12 cellular contexts compared by ENCODE assay signal in the genomic region with DNA sequence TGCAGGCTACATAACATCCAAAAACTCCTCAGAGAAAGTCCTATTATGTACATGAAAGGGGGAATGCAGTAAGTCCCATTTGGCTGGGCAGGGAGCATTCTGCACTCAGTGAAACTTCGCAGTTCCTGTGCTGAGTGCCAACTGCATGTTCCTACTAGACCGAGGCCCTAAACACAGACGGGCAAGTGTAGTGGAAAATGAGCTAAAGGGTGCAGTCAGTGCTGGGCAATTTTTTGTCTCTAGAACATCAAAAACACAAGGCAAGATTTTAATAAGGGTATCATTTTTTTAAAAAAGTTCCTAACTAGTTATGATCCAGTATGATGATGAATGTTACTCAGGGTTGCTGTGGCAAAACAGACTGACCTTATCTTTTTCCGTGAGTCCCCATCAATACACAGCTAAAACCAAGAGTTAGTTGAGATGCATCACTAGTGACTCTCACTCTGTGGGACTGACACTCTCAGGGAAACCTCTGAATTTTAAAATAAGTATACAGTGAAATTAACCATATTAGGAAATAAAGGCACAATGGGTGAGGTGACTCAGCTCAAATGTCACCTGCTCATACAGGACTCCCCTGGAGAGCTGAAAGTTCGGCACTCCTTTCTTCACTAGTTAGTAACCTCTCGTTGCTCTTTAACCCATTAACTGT.
DNase-seq lines count a peak whose midpoint lies in the region; ATAC-seq and TF ChIP-seq lines count a peak whose summit lies in the region.
"Had no signal": no experiment of that assay in that cellular context is flagged by ENCODE, and none has a peak within 500 bp of the region (broad histone marks: within the 10 kb centered on the region; RNA-seq: fewer than 3 reads in every experiment).

No MANE protein-coding gene starts in this region.

- CTCF ChIA-PET in activated CD4-positive, alpha-beta memory T cell treated with anti-CD3 and anti-CD28 coated beads for 36 hours (lab: Charles Lee) = interaction anchor here (0.6 to 2.7 kb wide), 9 partner anchors 9 to 99 kb away, joined by 3 to 14 read pairs (median 5); a partner anchor contains a TSS

- TF ChIP-seq EP300 in suprapubic skin (IDR thresholded peaks at IDR 0.05) = no peak

- H3K4me1 ChIP-seq in heart left ventricle = peaks cover 3 to 96% (median 62%) of the 10 kb centered on the region in 12 donors
- H3K4me1 ChIP-seq in suprapubic skin = peaks cover 25% of the 10 kb centered on the region

- DNase-seq in activated naive CD4-positive, alpha-beta T cell treated with Interleukin-2 at 50 U/mL for 16 hours = peak; percentile 21
- DNase-seq in activated naive CD4-positive, alpha-beta T cell (lab: John Stamatoyannopoulos, UW) = no peak
- peak; percentile 33 for DNase-seq in activated CD4-positive, alpha-beta memory T cell treated with anti-CD3 and anti-CD28 coated beads for 36 hours
- peak in 4 of 5 donors; percentile 44 to 63 (median 60) for DNase-seq in heart left ventricle
- DNase-seq in suprapubic skin (ENCODE audit: low spot score in 2 of 2) = no peak
- no peak for DNase-seq in germinal center (ENCODE audit: low spot score)
- DNase-seq in OCI-M2 (lab: John Stamatoyannopoulos, UW; ENCODE audit: unreplicated experiment) = no peak
- DNase-seq: AML-193, endodermal cell, PC-3 had no signal

- H3K27ac Mint-ChIP-seq in activated CD4-positive, alpha-beta memory T cell treated with anti-CD3 and anti-CD28 coated beads for 36 hours = peak overlapping the region; percentile 92
- H3K27ac Mint-ChIP-seq: endodermal cell had no signal

- H3K27ac ChIP-seq in heart left ventricle (peak overlapping the region; percentile 52 to 91 (median 78)), suprapubic skin (peak overlapping the region; percentile 25)

- H3K4me3 Mint-ChIP-seq in activated CD4-positive, alpha-beta memory T cell treated with anti-CD3 and anti-CD28 coated beads for 36 hours = peak overlapping the region; percentile 13
- H3K4me3 Mint-ChIP-seq: endodermal cell had no signal

- no peaks in the 10 kb centered on the region for H3K9me3 ChIP-seq in heart left ventricle
- no peaks in the 10 kb centered on the region for H3K9me3 ChIP-seq in suprapubic skin

- peaks cover 33% of the 10 kb centered on the region for H3K4me1 Mint-ChIP-seq in activated CD4-positive, alpha-beta memory T cell treated with anti-CD3 and anti-CD28 coated beads for 36 hours (ENCODE audit: low read depth)

- ATAC-seq in heart left ventricle = peak; percentile 77 to 86 (median 82)
- no peak for ATAC-seq in GM18858 (IDR thresholded peaks at IDR 0.05; ENCODE audit: unreplicated experiment)
- ATAC-seq: left colon, PC-3 had no signal

- H3K4me3 ChIP-seq in heart left ventricle (no peak overlapping the region), suprapubic skin (no peak overlapping the region)

- no peak for TF ChIP-seq CTCF in heart left ventricle (IDR thresholded peaks at IDR 0.05)
- TF ChIP-seq CTCF in suprapubic skin (IDR thresholded peaks at IDR 0.05) = no peak

- peaks cover 2% of the 10 kb centered on the region for H3K27me3 Mint-ChIP-seq in activated CD4-positive, alpha-beta memory T cell treated with anti-CD3 and anti-CD28 coated beads for 36 hours

- H3K27me3 ChIP-seq in heart left ventricle (no peaks in the 10 kb centered on the region), suprapubic skin (no peaks in the 10 kb centered on the region)

- H3K9me3 Mint-ChIP-seq in activated CD4-positive, alpha-beta memory T cell treated with anti-CD3 and anti-CD28 coated beads for 36 hours = no peaks in the 10 kb centered on the region
- H3K9me3 Mint-ChIP-seq: endodermal cell had no signal

- H3K36me3 ChIP-seq in heart left ventricle (peaks cover 0 to 40% (median 17%) of the 10 kb centered on the region in 9 donors), suprapubic skin (no peaks in the 10 kb centered on the region)

- intact Hi-C loops in activated CD4-positive, alpha-beta memory T cell treated with anti-CD3 and anti-CD28 coated beads for 36 hours (cut with micrococcal nuclease) = loop anchor here (1.0 to 10.0 kb wide), 9 partner anchors 8 to 754 kb away; a partner anchor contains a TSS
- intact Hi-C loops in heart left ventricle (cut with DNase I) = loop anchor here in 4 of 10 donors (5.0 to 10.0 kb wide), 5 partner anchors 50 to 92 kb away; a partner anchor contains a TSS

- TF ChIP-seq POLR2A in heart left ventricle (IDR thresholded peaks at IDR 0.05) (no peak), suprapubic skin (IDR thresholded peaks at IDR 0.05) (no peak)

- POLR2A ChIA-PET in activated CD4-positive, alpha-beta memory T cell treated with anti-CD3 and anti-CD28 coated beads for 36 hours (lab: Charles Lee) = interaction anchor here (0.7 to 2.3 kb wide), 7 partner anchors 8 to 93 kb away, joined by 3 to 28 read pairs (median 13); a partner anchor contains a TSS

- H3K36me3 Mint-ChIP-seq in activated CD4-positive, alpha-beta memory T cell treated with anti-CD3 and anti-CD28 coated beads for 36 hours = peaks cover 26% of the 10 kb centered on the region

- 40 to 49% (median 45%) methylated on average over 6 of the region's 6 CpGs for WGBS in heart left ventricle, 4 donors
- 46% methylated on average over 6 of the region's 6 CpGs for WGBS in suprapubic skin

Comparison
In these comparisons a context has a peak if more than half of its experiments do, and no peak if none do; other contexts are left out.
1. DNase-seq: peak in activated naive CD4-positive, alpha-beta T cell treated with Interleukin-2 at 50 U/mL for 16 hours (single experiment), activated CD4-positive, alpha-beta memory T cell treated with anti-CD3 and anti-CD28 coated beads for 36 hours (single experiment) and heart left ventricle (4 of 5); none in activated naive CD4-positive, alpha-beta T cell (0 of 4), suprapubic skin (0 of 2), germinal center (single experiment) and OCI-M2 (single experiment).